Comparison of ENCODE assay signal across 34 cellular contexts in the genomic region with DNA sequence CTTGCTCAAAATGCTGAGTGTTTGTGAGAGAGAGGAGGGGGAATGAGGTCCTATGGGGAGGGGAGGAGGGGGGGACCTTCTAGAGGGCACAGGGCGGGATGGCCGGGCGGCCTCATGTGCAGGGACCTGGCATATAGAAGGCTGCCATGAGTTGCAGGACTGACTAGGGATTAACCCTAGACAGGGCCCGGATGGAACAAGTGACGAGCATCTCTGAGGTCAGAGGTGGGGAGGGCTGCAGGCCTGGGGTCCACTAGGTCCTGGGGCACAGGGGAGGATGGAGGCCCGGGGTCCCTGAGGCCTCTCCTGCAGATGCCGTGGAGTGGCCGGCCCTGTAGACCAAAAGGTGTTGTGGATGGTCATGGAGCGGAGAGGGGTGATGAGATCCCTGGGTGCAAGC.
"Had no signal": no experiment of that assay in that cellular context is flagged by ENCODE, and none has a peak within 500 bp of the region (broad histone marks: within the 10 kb centered on the region; RNA-seq: fewer than 3 reads in every experiment).

No MANE protein-coding gene starts in this region.

- DNase-seq: activated CD4-positive, alpha-beta memory T cell treated with anti-CD3 and anti-CD28 coated beads, Interleukin-2, amount 10 ng/mL, durations not matched to agents 7 days and 5 days; activated CD4-positive, alpha-beta T cell treated with anti-CD3 and anti-CD28 coated beads for 1 hour; activated CD4-positive, alpha-beta T cell treated with anti-CD3 and anti-CD28 coated beads for 48 hours; activated CD4-positive, CD25-positive, alpha-beta regulatory T cell; activated CD8-positive, alpha-beta memory T cell treated with anti-CD3 and anti-CD28 coated beads for 24 hours; activated CD8-positive, alpha-beta memory T cell treated with anti-CD3 and anti-CD28 coated beads, Interleukin-2, amount 10 ng/mL, durations not matched to agents 7 days and 5 days; activated CD8-positive, alpha-beta memory T cell treated with anti-CD3 and anti-CD28 coated beads, Interleukin-2, amount 50 U/mL, for 48 hours; activated effector memory CD4-positive, alpha-beta T cell treated with Interleukin-2 at 50 U/mL for 16 hours; activated naive CD4-positive, alpha-beta T cell; activated naive CD4-positive, alpha-beta T cell treated with anti-CD3 and anti-CD28 coated beads, Interleukin-2, amount 50 U/mL, for 16 hours; activated naive CD8-positive, alpha-beta T cell treated with anti-CD3 and anti-CD28 coated beads for 36 hours; activated T-cell treated with anti-CD3 and anti-CD28 coated beads, Interleukin-2, amount 50 U/mL, for 48 hours; amniotic stem cell; aorta; brain microvascular endothelial cell; Kasumi-1; KG1; MG63; NCI-H1048; NCI-H1105 treated with DMSO at 0.1 percent for 48 hours; NCI-H1436; NCI-H1694; NCI-H1930; NCI-H2081 treated with DMSO at 0.1 percent for 48 hours; NCI-H345; NCI-H524 treated with DMSO at 0.1 percent for 48 hours; Peyer's patch; RPMI8226; SIG-M5; SW 1271; T-helper 1 cell; T-helper 2 cell; T-helper 9 cell; WERI-Rb-1 had no signal

- H3K36me3 ChIP-seq: brain microvascular endothelial cell, MG63, Peyer's patch, WERI-Rb-1 had no signal

- ATAC-seq: activated CD8-positive, alpha-beta memory T cell treated with anti-CD3 and anti-CD28 coated beads, Interleukin-2, amount 10 ng/mL, durations not matched to agents 7 days and 5 days had no signal

- H3K9me3 ChIP-seq: MG63, Peyer's patch had no signal

- H3K27ac ChIP-seq: brain microvascular endothelial cell, Peyer's patch, WERI-Rb-1 had no signal

- H3K27me3 ChIP-seq: MG63, Peyer's patch had no signal

- H3K4me3 ChIP-seq: MG63, Peyer's patch had no signal
